In genomic region chr1:17046043-17046657, GRCh38 we compare ENCODE assay signal across 8 cellular contexts. TPM values are rescaled to one million over a fixed set of nuclear protein-coding genes. Genes with fewer than 3 reads are reported as not detected.
DNase-seq lines count a peak whose midpoint lies in the region; ATAC-seq and TF ChIP-seq lines count a peak whose summit lies in the region.

No MANE protein-coding gene starts in this region.

- H3K4me3 ChIP-seq in ascending aorta = peak overlapping the region; percentile 6 to 40

- H3K4me3 Mint-ChIP-seq in immature natural killer cell = peak overlapping the region in 2 of 5 donors; percentile 8 to 46

- peak overlapping the region in 4 of 6 donors; percentile 15 to 71 (median 38) for H3K27ac Mint-ChIP-seq in immature natural killer cell

- peak; percentile 69 for DNase-seq in AG20443 (ENCODE audit: low spot score)
- DNase-seq in NCI-H2196 treated with DMSO at 0.1 percent for 48 hours (lab: John Stamatoyannopoulos, UW; ENCODE audit: unreplicated experiment) = peak; percentile 52
- DNase-seq in ascending aorta (ENCODE audit: low spot score in 2 of 2) = no peak
- peak; percentile 10 to 24 (median 13) for DNase-seq in immature natural killer cell
- DNase-seq in stromal cell of bone marrow (ENCODE audit: low read depth) = peak; percentile 45
- DNase-seq in UCSD-AML1 (lab: John Stamatoyannopoulos, UW; ENCODE audit: unreplicated experiment) = no peak

- peaks cover 29 to 52% of the 10 kb centered on the region in 2 donors for H3K36me3 ChIP-seq in ascending aorta

- H3K4me1 Mint-ChIP-seq in immature natural killer cell = peaks cover 7 to 18% of the 10 kb centered on the region in 2 donors

- H3K36me3 Mint-ChIP-seq in immature natural killer cell = peaks cover 2 to 24% (median 12%) of the 10 kb centered on the region in 3 donors

- H3K9me3 Mint-ChIP-seq in immature natural killer cell = no peaks in the 10 kb centered on the region

- intact Hi-C loops in ascending aorta (cut with DNase I) = loop anchor here (1.0 kb wide), 2 partner anchors 83 to 95 kb away; no protein-coding TSS in a partner anchor

- H3K27ac ChIP-seq in ascending aorta = peak overlapping the region in 1 of 2 donors; percentile 5

- H3K27me3 ChIP-seq in ascending aorta = no peaks in the 10 kb centered on the region

- TF ChIP-seq CTCF in GM12873 (IDR thresholded peaks at IDR 0.05; ENCODE audit: insufficient read depth, low read depth, low read length, missing control alignments) (peak; percentile 67), ascending aorta (IDR thresholded peaks at IDR 0.05) (peak; percentile 71 to 82 (median 81))

- H3K27me3 Mint-ChIP-seq in immature natural killer cell (ENCODE audit: low read depth in 3 of 3) = peaks cover 0 to 1% (median 0%) of the 10 kb centered on the region in 3 donors

- H3K9me3 ChIP-seq in ascending aorta = no peaks in the 10 kb centered on the region

- no peak for ATAC-seq in GM21529 (IDR thresholded peaks at IDR 0.05; ENCODE audit: unreplicated experiment)

- peaks cover 0 to 8% of the 10 kb centered on the region in 2 donors for H3K4me1 ChIP-seq in ascending aorta

RNA-seq across cellular contexts. Expression of gene SDHB, which starts 7.7 kb away (rescaled TPM):
- total RNA-seq in ascending aorta = 112 TPM
- polyA plus RNA-seq in immature natural killer cell = 100 to 1,000 TPM; 142 to 299 (median 173) TPM

RNA-seq across cellular contexts. Expression of gene ATP13A2, which starts 34.4 kb away (rescaled TPM):
- 39.2 TPM for total RNA-seq in ascending aorta
- 10 to 100 TPM; 21.1 to 53.4 (median 26.3) TPM for polyA plus RNA-seq in immature natural killer cell

Comparison
In these comparisons a context has a peak if more than half of its experiments do, and no peak if none do; other contexts are left out.
1. DNase-seq: peak in AG20443 (single experiment), NCI-H2196 treated with DMSO at 0.1 percent for 48 hours (single experiment), immature natural killer cell (3 of 3) and stromal cell of bone marrow (single experiment); none in ascending aorta (0 of 2) and UCSD-AML1 (single experiment).